Comparison of ENCODE assay signal across 8 cellular contexts in genomic region chr1:24910751-24911650, GRCh38. TPM values are rescaled to one million over a fixed set of nuclear protein-coding genes. Genes with fewer than 3 reads are reported as not detected.
A peak's percentile ranks its signal among the peaks of the same experiment; 100 is the strongest.
DNase-seq lines count a peak whose midpoint lies in the region; ATAC-seq and TF ChIP-seq lines count a peak whose summit lies in the region.

No MANE protein-coding gene starts in this region.

- H3K4me3 Mint-ChIP-seq in CD14-positive monocyte (no peak overlapping the region), T-cell (peak overlapping the region; percentile 37 to 65 (median 62)), mesothelial cell of epicardium (no peak overlapping the region)
- peak overlapping the region; percentile 47 for H3K4me3 Mint-ChIP-seq in activated naive CD4-positive, alpha-beta T cell treated with anti-CD3 and anti-CD28 coated beads, Interleukin-2, amount 50 U/mL, for 24 hours
- peak overlapping the region; percentile 85 for H3K4me3 Mint-ChIP-seq in natural killer cell treated with Interleukin-12 subunit alpha and Interleukin-12 subunit beta and Interleukin-15 and Interleukin-18, amount 100 ng/mL, for 72 hours

- intact Hi-C loops in CD14-positive monocyte (cut with micrococcal nuclease) = loop anchor here in 1 of 2 donors (10.0 kb wide), 1 partner anchor 294 kb away; no protein-coding TSS in a partner anchor

- peaks cover 0 to 3% (median 0%) of the 10 kb centered on the region in 3 donors for H3K27me3 Mint-ChIP-seq in CD14-positive monocyte (ENCODE audit: low read depth in 3 of 3)
- H3K27me3 Mint-ChIP-seq in T-cell = no peaks in the 10 kb centered on the region
- no peaks in the 10 kb centered on the region for H3K27me3 Mint-ChIP-seq in activated naive CD4-positive, alpha-beta T cell treated with anti-CD3 and anti-CD28 coated beads, Interleukin-2, amount 50 U/mL, for 24 hours
- H3K27me3 Mint-ChIP-seq in natural killer cell treated with Interleukin-12 subunit alpha and Interleukin-12 subunit beta and Interleukin-15 and Interleukin-18, amount 100 ng/mL, for 72 hours = no peaks in the 10 kb centered on the region
- H3K27me3 Mint-ChIP-seq in mesothelial cell of epicardium (ENCODE audit: low read depth) = peaks cover 5% of the 10 kb centered on the region

- CTCF ChIA-PET in T-cell (lab: Charles Lee) = interaction anchor here in 1 of 2 donors (0.6 to 1.4 kb wide), 6 partner anchors 14 to 155 kb away, joined by 3 to 11 read pairs (median 4); partner anchors contain the start of gene RUNX3

- DNase-seq in CD14-positive monocyte (ENCODE audit: low spot score) (no peak), T-cell (peak; percentile 43 to 91 (median 80)), mesothelial cell of epicardium (ENCODE audit: low spot score in 2 of 2, unreplicated experiment in 2 of 2) (no peak), NCI-H1694 (lab: John Stamatoyannopoulos, UW) (no peak)
- DNase-seq in natural killer cell treated with Interleukin-12 subunit alpha and Interleukin-12 subunit beta and Interleukin-15 and Interleukin-18, amount 100 ng/mL, for 72 hours (ENCODE audit: low spot score) = peak; percentile 98

- no peak for TF ChIP-seq CTCF in CD14-positive monocyte (IDR thresholded peaks at IDR 0.05)
- no peak for TF ChIP-seq CTCF in mesothelial cell of epicardium (IDR thresholded peaks at IDR 0.05; ENCODE audit: unreplicated experiment)

- ATAC-seq in T-cell (replicated peaks in 1 of 4) (peak; percentile 83 to 88 (median 86)), HG02973 (IDR thresholded peaks at IDR 0.05; ENCODE audit: unreplicated experiment) (no peak), GM19463 (IDR thresholded peaks at IDR 0.05; ENCODE audit: unreplicated experiment) (no peak)
- peak; percentile 89 to 91 for ATAC-seq in natural killer cell treated with Interleukin-12 subunit alpha and Interleukin-12 subunit beta and Interleukin-15 and Interleukin-18, amount 100 ng/mL, for 72 hours

- H3K4me1 Mint-ChIP-seq in CD14-positive monocyte (peaks cover 22% of the 10 kb centered on the region), T-cell (peaks cover 57 to 86% (median 75%) of the 10 kb centered on the region in 3 donors), mesothelial cell of epicardium (peaks cover 10% of the 10 kb centered on the region)
- peaks cover 51% of the 10 kb centered on the region for H3K4me1 Mint-ChIP-seq in activated naive CD4-positive, alpha-beta T cell treated with anti-CD3 and anti-CD28 coated beads, Interleukin-2, amount 50 U/mL, for 24 hours
- H3K4me1 Mint-ChIP-seq in natural killer cell treated with Interleukin-12 subunit alpha and Interleukin-12 subunit beta and Interleukin-15 and Interleukin-18, amount 100 ng/mL, for 72 hours (ENCODE audit: low read depth in 2 of 2) = peaks cover 66 to 72% of the 10 kb centered on the region in 2 donors

- POLR2A ChIA-PET in T-cell (lab: Charles Lee) = interaction anchor here (0.6 to 5.7 kb wide), 8 partner anchors 10 to 155 kb away, joined by 3 to 91 read pairs (median 4); partner anchors contain the start of gene RUNX3 (in 1 of the 2)

- peak overlapping the region in 6 of 7 donors; percentile 17 to 87 (median 72) for H3K27ac Mint-ChIP-seq in CD14-positive monocyte
- peak overlapping the region; percentile 93 to 97 for H3K27ac Mint-ChIP-seq in T-cell
- H3K27ac Mint-ChIP-seq in activated naive CD4-positive, alpha-beta T cell treated with anti-CD3 and anti-CD28 coated beads, Interleukin-2, amount 50 U/mL, for 24 hours = peak overlapping the region; percentile 66
- peak overlapping the region; percentile 89 to 93 for H3K27ac Mint-ChIP-seq in natural killer cell treated with Interleukin-12 subunit alpha and Interleukin-12 subunit beta and Interleukin-15 and Interleukin-18, amount 100 ng/mL, for 72 hours
- no peak overlapping the region for H3K27ac Mint-ChIP-seq in mesothelial cell of epicardium

- H3K9me3 Mint-ChIP-seq in CD14-positive monocyte (peaks cover 2 to 9% (median 5%) of the 10 kb centered on the region in 7 donors), T-cell (no peaks in the 10 kb centered on the region), mesothelial cell of epicardium (peaks cover 5% of the 10 kb centered on the region)
- H3K9me3 Mint-ChIP-seq in activated naive CD4-positive, alpha-beta T cell treated with anti-CD3 and anti-CD28 coated beads, Interleukin-2, amount 50 U/mL, for 24 hours = no peaks in the 10 kb centered on the region
- H3K9me3 Mint-ChIP-seq in natural killer cell treated with Interleukin-12 subunit alpha and Interleukin-12 subunit beta and Interleukin-15 and Interleukin-18, amount 100 ng/mL, for 72 hours = no peaks in the 10 kb centered on the region

- H3K36me3 Mint-ChIP-seq in CD14-positive monocyte = peaks cover 37 to 44% of the 10 kb centered on the region in 2 donors
- H3K36me3 Mint-ChIP-seq in T-cell = peaks cover 51% of the 10 kb centered on the region
- peaks cover 10% of the 10 kb centered on the region for H3K36me3 Mint-ChIP-seq in activated naive CD4-positive, alpha-beta T cell treated with anti-CD3 and anti-CD28 coated beads, Interleukin-2, amount 50 U/mL, for 24 hours
- H3K36me3 Mint-ChIP-seq in natural killer cell treated with Interleukin-12 subunit alpha and Interleukin-12 subunit beta and Interleukin-15 and Interleukin-18, amount 100 ng/mL, for 72 hours = peaks cover 26% of the 10 kb centered on the region
- H3K36me3 Mint-ChIP-seq in mesothelial cell of epicardium = no peaks in the 10 kb centered on the region

RNA-seq across cellular contexts. Expression of gene RUNX3, which starts 19.1 kb away (rescaled TPM):
- polyA plus RNA-seq in CD14-positive monocyte = 1 to 10 TPM; 4.4 to 6.7 TPM
- total RNA-seq in T-cell (100 to 1,000 TPM; 140 to 220 (median 145) TPM), mesothelial cell of epicardium (0.07 to 0.13 TPM (median 0.07 TPM) in 3 replicates)
- 100 to 1,000 TPM; 177 to 186 TPM for total RNA-seq in natural killer cell treated with Interleukin-12 subunit alpha and Interleukin-12 subunit beta and Interleukin-15 and Interleukin-18, amount 100 ng/mL, for 72 hours

Comparison
In these comparisons a context has a peak if more than half of its experiments do, and no peak if none do; other contexts are left out.
1. DNase-seq: peak in T-cell (34 of 34) and natural killer cell treated with Interleukin-12 subunit alpha and Interleukin-12 subunit beta and Interleukin-15 and Interleukin-18, amount 100 ng/mL, for 72 hours (single experiment); none in CD14-positive monocyte (single experiment), mesothelial cell of epicardium (0 of 2) and NCI-H1694 (single experiment).
2. H3K4me3 Mint-ChIP-seq: peak in T-cell (3 of 3), activated naive CD4-positive, alpha-beta T cell treated with anti-CD3 and anti-CD28 coated beads, Interleukin-2, amount 50 U/mL, for 24 hours (single experiment) and natural killer cell treated with Interleukin-12 subunit alpha and Interleukin-12 subunit beta and Interleukin-15 and Interleukin-18, amount 100 ng/mL, for 72 hours (single experiment); none in CD14-positive monocyte (0 of 2) and mesothelial cell of epicardium (single experiment).
3. ATAC-seq: peak in T-cell (4 of 4) and natural killer cell treated with Interleukin-12 subunit alpha and Interleukin-12 subunit beta and Interleukin-15 and Interleukin-18, amount 100 ng/mL, for 72 hours (2 of 2); none in HG02973 (single experiment) and GM19463 (single experiment).
4. RNA of gene RUNX3, which starts 19.1 kb away (total RNA-seq): 177 to 186 TPM in natural killer cell treated with Interleukin-12 subunit alpha and Interleukin-12 subunit beta and Interleukin-15 and Interleukin-18, amount 100 ng/mL, for 72 hours and 140 to 220 TPM in T-cell; 0.07 to 0.13 TPM in mesothelial cell of epicardium; every median in the first group is over 100 times any median in the second.